ENCODE assay signal across 16 cellular contexts in the genomic region with DNA sequence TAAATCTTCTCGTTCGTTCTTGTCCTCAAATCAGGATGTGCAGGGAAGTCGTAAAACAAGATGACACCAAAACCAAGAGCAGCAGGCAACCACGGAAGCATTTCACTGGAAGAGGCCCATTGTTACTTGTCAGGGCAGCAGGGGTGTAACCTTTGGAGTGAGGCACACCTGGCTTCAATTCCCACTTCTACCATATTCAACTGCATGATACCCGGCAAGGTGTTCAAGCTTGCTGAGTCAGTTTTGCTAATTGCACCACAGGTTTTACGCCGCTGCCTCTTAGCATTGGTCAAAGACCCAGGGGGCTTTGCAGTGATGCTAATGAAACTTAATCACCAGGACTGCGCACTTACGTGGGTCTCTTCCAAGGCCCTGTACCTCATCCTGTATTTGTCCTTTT.
"Had no signal": no experiment of that assay in that cellular context is flagged by ENCODE, and none has a peak within 500 bp of the region (broad histone marks: within the 10 kb centered on the region; RNA-seq: fewer than 3 reads in every experiment).

No MANE protein-coding gene starts in this region.

- H3K27ac ChIP-seq: dorsolateral prefrontal cortex, esophagus muscularis mucosa, psoas muscle, right lobe of liver, spleen had no signal

- H3K36me3 Mint-ChIP-seq: type B pancreatic cell had no signal

- H3K9me3 Mint-ChIP-seq: activated naive CD8-positive, alpha-beta T cell treated with anti-CD3 and anti-CD28 coated beads, Interleukin-2, amount 50 U/mL, for 24 hours; nephron progenitor cell; type B pancreatic cell had no signal

- H3K27ac Mint-ChIP-seq: activated naive CD8-positive, alpha-beta T cell treated with anti-CD3 and anti-CD28 coated beads, Interleukin-2, amount 50 U/mL, for 24 hours; nephron progenitor cell; type B pancreatic cell had no signal

- ATAC-seq: activated naive CD8-positive, alpha-beta T cell treated with anti-CD3 and anti-CD28 coated beads, Interleukin-2, amount 50 U/mL, for 24 hours; left ventricle myocardium superior; psoas muscle; right lobe of liver had no signal

- FAIRE-seq: astrocyte had no signal

- H3K36me3 ChIP-seq: esophagus muscularis mucosa, right lobe of liver, spleen had no signal

- H3K4me1 ChIP-seq: esophagus muscularis mucosa, psoas muscle, right lobe of liver, spleen had no signal

- H3K4me1 Mint-ChIP-seq: activated naive CD8-positive, alpha-beta T cell treated with anti-CD3 and anti-CD28 coated beads, Interleukin-2, amount 50 U/mL, for 24 hours had no signal

- H3K27me3 ChIP-seq: esophagus muscularis mucosa, right lobe of liver had no signal

- H3K9me3 ChIP-seq: esophagus muscularis mucosa, psoas muscle, right lobe of liver, spleen had no signal

- DNase-seq: activated CD4-positive, alpha-beta T cell treated with anti-CD3 and anti-CD28 coated beads for 48 hours; activated naive CD4-positive, alpha-beta T cell treated with Interleukin-2 at 50 U/mL for 16 hours; activated naive CD8-positive, alpha-beta T cell treated with anti-CD3 and anti-CD28 coated beads, Interleukin-2, amount 50 U/mL, for 24 hours; dorsolateral prefrontal cortex; glutamatergic neuron; left ventricle myocardium superior; mesenchymal stem cell; nephron progenitor cell; psoas muscle; right lobe of liver; spleen; stimulated activated CD4-positive, alpha-beta T cell treated with anti-CD3 and anti-CD28 coated beads, Interleukin-1b, Interleukin-23, amount 100 ng/mL, for 48 hours; stimulated activated naive CD4-positive, alpha-beta T cell treated with Interleukin-2 at 50 U/mL for 16 hours had no signal

- H3K4me3 Mint-ChIP-seq: activated naive CD8-positive, alpha-beta T cell treated with anti-CD3 and anti-CD28 coated beads, Interleukin-2, amount 50 U/mL, for 24 hours; nephron progenitor cell; type B pancreatic cell had no signal

- H3K4me3 ChIP-seq: dorsolateral prefrontal cortex, esophagus muscularis mucosa, psoas muscle, right lobe of liver, spleen had no signal
